Comparison of ENCODE assay signal across 22 cellular contexts in genomic region chr11:73939096-73939495, GRCh38. TPM values are rescaled to one million over a fixed set of nuclear protein-coding genes. Genes with fewer than 3 reads are reported as not detected.
A peak's percentile ranks its signal among the peaks of the same experiment; 100 is the strongest.
DNase-seq lines count a peak whose midpoint lies in the region; ATAC-seq and TF ChIP-seq lines count a peak whose summit lies in the region.
"Had no signal": no experiment of that assay in that cellular context is flagged by ENCODE, and none has a peak within 500 bp of the region (broad histone marks: within the 10 kb centered on the region; RNA-seq: fewer than 3 reads in every experiment).

No MANE protein-coding gene starts in this region.

- no peaks in the 10 kb centered on the region for H3K27me3 Mint-ChIP-seq in activated CD8-positive, alpha-beta memory T cell treated with anti-CD3 and anti-CD28 coated beads, Interleukin-2, amount 10 ng/mL, durations not matched to agents 7 days and 5 days
- H3K27me3 Mint-ChIP-seq: activated CD4-positive, alpha-beta T cell treated with anti-CD3 and anti-CD28 coated beads for 36 hours; activated naive CD8-positive, alpha-beta T cell had no signal

- in situ Hi-C loops in KBM-7 (cut with MboI; ENCODE audit: low pct_unique_long_range_greater_than_20kb, low sequenced_read_pairs): no loop called here
- in situ Hi-C loops in GM13976 (cut with MboI; ENCODE audit: low sequenced_read_pairs, unreplicated experiment): no loop called here

- H3K4me3 Mint-ChIP-seq in activated CD8-positive, alpha-beta memory T cell treated with anti-CD3 and anti-CD28 coated beads, Interleukin-2, amount 10 ng/mL, durations not matched to agents 7 days and 5 days: no peak overlapping the region
- H3K4me3 Mint-ChIP-seq: activated CD4-positive, alpha-beta T cell treated with anti-CD3 and anti-CD28 coated beads for 36 hours; activated naive CD8-positive, alpha-beta T cell; activated T-helper 1 cell treated with anti-CD3 and anti-CD28 coated beads, Interleukin-12 subunit alpha, Interleukin-12 subunit beta, Interleukin-2, Interleukin-4 antibody, amounts not matched to agents 30 ng/mL and 10 ng/mL and 1 ng/mL, durations not matched to agents 14 hours and 24 hours and 36 hours had no signal

- no peaks in the 10 kb centered on the region for H3K9me3 Mint-ChIP-seq in activated CD8-positive, alpha-beta memory T cell treated with anti-CD3 and anti-CD28 coated beads, Interleukin-2, amount 10 ng/mL, durations not matched to agents 7 days and 5 days (ENCODE audit: low read depth)
- H3K9me3 Mint-ChIP-seq: activated T-helper 1 cell treated with anti-CD3 and anti-CD28 coated beads, Interleukin-12 subunit alpha, Interleukin-12 subunit beta, Interleukin-2, Interleukin-4 antibody, amounts not matched to agents 30 ng/mL and 10 ng/mL and 1 ng/mL, durations not matched to agents 14 hours and 24 hours and 36 hours had no signal

- H3K27ac Mint-ChIP-seq in activated CD8-positive, alpha-beta memory T cell treated with anti-CD3 and anti-CD28 coated beads, Interleukin-2, amount 10 ng/mL, durations not matched to agents 7 days and 5 days: no peak overlapping the region
- H3K27ac Mint-ChIP-seq: activated CD4-positive, alpha-beta T cell treated with anti-CD3 and anti-CD28 coated beads for 36 hours; activated naive CD8-positive, alpha-beta T cell; activated T-helper 1 cell treated with anti-CD3 and anti-CD28 coated beads, Interleukin-12 subunit alpha, Interleukin-12 subunit beta, Interleukin-2, Interleukin-4 antibody, amounts not matched to agents 30 ng/mL and 10 ng/mL and 1 ng/mL, durations not matched to agents 14 hours and 24 hours and 36 hours had no signal

- peaks cover 16% of the 10 kb centered on the region for H3K36me3 Mint-ChIP-seq in activated CD8-positive, alpha-beta memory T cell treated with anti-CD3 and anti-CD28 coated beads, Interleukin-2, amount 10 ng/mL, durations not matched to agents 7 days and 5 days

- no peak for TF ChIP-seq CTCF in AG10803 (conservative IDR thresholded peaks at IDR 0.05; ENCODE audit: low read length)
- TF ChIP-seq CTCF in GM13976 (IDR thresholded peaks at IDR 0.05; ENCODE audit: borderline replicate concordance, control extremely low read depth, extremely low read depth, insufficient read depth, missing control alignments): no peak

- no peaks in the 10 kb centered on the region for H3K4me1 Mint-ChIP-seq in activated CD8-positive, alpha-beta memory T cell treated with anti-CD3 and anti-CD28 coated beads, Interleukin-2, amount 10 ng/mL, durations not matched to agents 7 days and 5 days
- H3K4me1 Mint-ChIP-seq: activated CD4-positive, alpha-beta T cell treated with anti-CD3 and anti-CD28 coated beads for 36 hours had no signal

- CTCF ChIA-PET in activated CD8-positive, alpha-beta memory T cell treated with anti-CD3 and anti-CD28 coated beads, Interleukin-2, amount 10 ng/mL, durations not matched to agents 7 days and 5 days (lab: Charles Lee): no interaction called here

- H3K4me3 ChIP-seq in AG10803 (ENCODE audit: low read length): no peak overlapping the region
- H3K4me3 ChIP-seq: GM12878, lower lobe of right lung had no signal

- ATAC-seq in activated CD8-positive, alpha-beta memory T cell treated with anti-CD3 and anti-CD28 coated beads, Interleukin-2, amount 10 ng/mL, durations not matched to agents 7 days and 5 days: no peak
- ATAC-seq: activated CD4-positive, alpha-beta T cell treated with anti-CD3 and anti-CD28 coated beads for 36 hours; foreskin keratinocyte; GM12878; lower lobe of right lung; Right ventricle myocardium inferior had no signal

- DNase-seq in AG10803 (ENCODE audit: low read depth) (peak; percentile 24), KBM-7 (peak; percentile 45), amniotic epithelial cell (ENCODE audit: low read depth) (peak; percentile 34), kidney glomerular epithelial cell (lab: John Stamatoyannopoulos, UW) (peak; percentile 7), NCI-H1930 (lab: John Stamatoyannopoulos, UW) (no peak), GM13976 (ENCODE audit: low spot score) (no peak)
- no peak for DNase-seq in activated CD8-positive, alpha-beta memory T cell treated with anti-CD3 and anti-CD28 coated beads, Interleukin-2, amount 10 ng/mL, durations not matched to agents 7 days and 5 days
- no peak for DNase-seq in activated CD4-positive, alpha-beta T cell treated with anti-CD3 and anti-CD28 coated beads, Interleukin-2, amount 50 U/mL, for 4 hours
- DNase-seq: activated CD4-positive, alpha-beta T cell treated with anti-CD3 and anti-CD28 coated beads for 36 hours; C1 segment of cervical spinal cord; cortex of kidney; H7; hippocampal formation; lower lobe of right lung; NCI-H1417 treated with DMSO at 0.1 percent for 48 hours; occipital lobe; SW 1271 had no signal

RNA-seq across cellular contexts. Expression of gene DNAJB13, which starts 11.7 kb away (rescaled TPM):
- under 1 TPM; 0.26 to 0.29 TPM for total RNA-seq in activated CD8-positive, alpha-beta memory T cell treated with anti-CD3 and anti-CD28 coated beads, Interleukin-2, amount 10 ng/mL, durations not matched to agents 7 days and 5 days
- total RNA-seq: GM12878, H7, Right ventricle myocardium inferior had no signal

RNA-seq across cellular contexts. Expression of gene UCP2, which starts 43.5 kb away (rescaled TPM):
- 100 to 1,000 TPM; 199 to 288 TPM for total RNA-seq in activated CD8-positive, alpha-beta memory T cell treated with anti-CD3 and anti-CD28 coated beads, Interleukin-2, amount 10 ng/mL, durations not matched to agents 7 days and 5 days

Comparison
In these comparisons a context has a peak if more than half of its experiments do, and no peak if none do; other contexts are left out.
1. DNase-seq: peak in AG10803 (single experiment), KBM-7 (single experiment), amniotic epithelial cell (single experiment) and kidney glomerular epithelial cell (single experiment); none in NCI-H1930 (0 of 2), activated CD8-positive, alpha-beta memory T cell treated with anti-CD3 and anti-CD28 coated beads, Interleukin-2, amount 10 ng/mL, durations not matched to agents 7 days and 5 days (single experiment), GM13976 (single experiment) and activated CD4-positive, alpha-beta T cell treated with anti-CD3 and anti-CD28 coated beads, Interleukin-2, amount 50 U/mL, for 4 hours (0 of 2).